In the genomic region with DNA sequence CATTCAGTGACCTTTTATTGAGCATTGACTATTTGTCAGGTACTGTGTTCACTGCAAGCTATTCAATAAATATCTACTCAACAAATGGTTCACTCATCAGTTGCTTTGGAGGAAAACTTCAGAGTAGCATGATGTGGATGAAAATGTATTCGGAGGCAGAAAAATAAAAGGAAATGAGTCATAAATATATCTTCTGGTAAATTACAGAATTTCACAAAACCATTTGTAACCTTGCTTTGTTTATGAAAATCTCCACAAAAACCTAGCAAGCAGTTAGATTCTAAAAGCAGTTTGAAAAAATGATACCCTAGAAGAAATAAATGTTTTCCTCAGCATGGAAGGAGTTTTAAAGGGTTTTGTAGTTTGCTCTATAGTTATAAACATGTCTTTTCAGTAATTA, we compare ENCODE assay signal across 18 cellular contexts.
DNase-seq lines count a peak whose midpoint lies in the region; ATAC-seq, FAIRE-seq and TF ChIP-seq lines count a peak whose summit lies in the region.
"Had no signal": no experiment of that assay in that cellular context is flagged by ENCODE, and none has a peak within 500 bp of the region (broad histone marks: within the 10 kb centered on the region; RNA-seq: fewer than 3 reads in every experiment).

No MANE protein-coding gene starts in this region.

- no peaks in the 10 kb centered on the region for H3K4me1 Mint-ChIP-seq in Calu3 (ENCODE audit: low read depth, unreplicated experiment)
- H3K4me1 Mint-ChIP-seq: CD8-positive, alpha-beta memory T cell had no signal

- POLR2A ChIA-PET in endothelial cell of umbilical vein (lab: Charles Lee) = no interaction called here
- POLR2A ChIA-PET in A673 (lab: Charles Lee; ENCODE audit: low non-redundant PET) = no interaction called here

- no TSS peak for BruUV-seq in endothelial cell of umbilical vein (replicated peaks; lab: Mats Ljungman, UMichigan)
- no TSS peak for BruUV-seq in Calu3 (replicated peaks; lab: Mats Ljungman, UMichigan)
- no TSS peak for BruUV-seq in A673 (replicated peaks; lab: Mats Ljungman, UMichigan)

- FAIRE-seq in endothelial cell of umbilical vein (lab: Jason Lieb, UNC) = no peak
- FAIRE-seq: A204.1, D721Med had no signal

- TF ChIP-seq POLR2A in endothelial cell of umbilical vein (IDR thresholded peaks at IDR 0.05; ENCODE audit: low read depth, low read length) = no peak

- no peaks in the 10 kb centered on the region for H3K9me3 ChIP-seq in adipocyte (ENCODE audit: control insufficient read depth, low read length)
- H3K9me3 ChIP-seq in endothelial cell of umbilical vein (replicated peaks; ENCODE audit: control insufficient read depth, insufficient read depth, low read length) = no peaks in the 10 kb centered on the region
- no peaks in the 10 kb centered on the region for H3K9me3 ChIP-seq in A673 (ENCODE audit: low read depth, low read length, poor library complexity, severe bottlenecking)

- H3K27me3 ChIP-seq in adipocyte (replicated peaks; ENCODE audit: control insufficient read depth, insufficient read depth, low read length) = no peaks in the 10 kb centered on the region
- H3K27me3 ChIP-seq in endothelial cell of umbilical vein (ENCODE audit: control insufficient read depth in 2 of 2, insufficient read depth in 2 of 2, low read length in 2 of 2) = no peaks in the 10 kb centered on the region
- H3K27me3 ChIP-seq in A673 (replicated peaks; ENCODE audit: insufficient read depth, low read depth, low read length, poor library complexity) = peaks cover 19% of the 10 kb centered on the region

- no peaks in the 10 kb centered on the region for H3K9me1 ChIP-seq in endothelial cell of umbilical vein (replicated peaks; ENCODE audit: control insufficient read depth, extremely low read depth, insufficient read depth, low read length)

- H3K9me3 Mint-ChIP-seq in Calu3 (ENCODE audit: low read depth, unreplicated experiment) = no peaks in the 10 kb centered on the region

- no peak overlapping the region for H3K4me2 ChIP-seq in endothelial cell of umbilical vein (ENCODE audit: insufficient read depth, low read length)

- no peak overlapping the region for H3K27ac Mint-ChIP-seq in Calu3 (ENCODE audit: unreplicated experiment)
- H3K27ac Mint-ChIP-seq: CD8-positive, alpha-beta memory T cell had no signal

- no peak for ATAC-seq in HG03378 (IDR thresholded peaks at IDR 0.05; ENCODE audit: unreplicated experiment)
- no peak for ATAC-seq in GM19351 (IDR thresholded peaks at IDR 0.05; ENCODE audit: unreplicated experiment)

- CTCF ChIA-PET in endothelial cell of umbilical vein (lab: Charles Lee) = interaction anchor here (1.3 kb wide), 1 partner anchor 436 kb away, joined by 3 read pairs; no protein-coding TSS in a partner anchor
- CTCF ChIA-PET in Calu3 (lab: Charles Lee) = no interaction called here
- CTCF ChIA-PET in A673 (lab: Charles Lee) = no interaction called here

- dilution Hi-C loops in endothelial cell of umbilical vein (cut with MboI; ENCODE audit: extremely low pct_ligation_motif_present, low sequenced_read_pairs) = no loop called here

- H3K4me1 ChIP-seq in adipocyte (ENCODE audit: control insufficient read depth, insufficient read depth, low read length) (peaks cover 4% of the 10 kb centered on the region), endothelial cell of umbilical vein (ENCODE audit: control insufficient read depth, extremely low read depth, insufficient read depth, low read length) (no peaks in the 10 kb centered on the region), A673 (ENCODE audit: insufficient read depth, low read length, poor library complexity, severe bottlenecking) (no peaks in the 10 kb centered on the region)

- DNase-seq in EL = peak; percentile 8
- peak; percentile 27 for DNase-seq in adipocyte (ENCODE audit: low read depth)
- DNase-seq in endothelial cell of umbilical vein (ENCODE audit: low read depth, low spot score) = peak; percentile 4
- peak; percentile 3 for DNase-seq in fibroblast of villous mesenchyme (ENCODE audit: low read depth)
- no peak for DNase-seq in Calu3
- no peak for DNase-seq in A673 (ENCODE audit: low spot score)
- DNase-seq: C1 segment of cervical spinal cord; CD8-positive, alpha-beta memory T cell; NCI-H1105; NCI-H1694; NCI-H2081 treated with DMSO at 0.1 percent for 48 hours; NCI-H510A treated with DMSO at 0.1 percent for 48 hours; NCI-H774; Right ventricle myocardium superior had no signal

- H3K4me3 ChIP-seq in adipocyte (ENCODE audit: low read length) (no peak overlapping the region), endothelial cell of umbilical vein (replicated peaks in 1 of 3; ENCODE audit: insufficient read depth in 1 of 3, low read depth in 1 of 3, low read length in 3 of 3) (no peak overlapping the region), fibroblast of villous mesenchyme (ENCODE audit: low read depth, low read length) (no peak overlapping the region), A673 (ENCODE audit: low read depth, low read length, poor library complexity, severe bottlenecking) (no peak overlapping the region)

- H2AFZ ChIP-seq in endothelial cell of umbilical vein (ENCODE audit: low read depth, low read length) = no peak overlapping the region

- H3K9ac ChIP-seq in adipocyte (ENCODE audit: low read length) (no peak overlapping the region), endothelial cell of umbilical vein (replicated peaks; ENCODE audit: extremely low read depth, insufficient read depth, low read length) (no peak overlapping the region)

- TF ChIP-seq CTCF in endothelial cell of umbilical vein (IDR thresholded peaks at IDR 0.05; ENCODE audit: extremely low read depth in 1 of 2, insufficient read depth in 1 of 2, low read depth in 1 of 2, low read length in 2 of 2) = no peak
- no peak for TF ChIP-seq CTCF in fibroblast of villous mesenchyme (IDR thresholded peaks at IDR 0.05; ENCODE audit: insufficient read depth, low read depth, low read length)
- TF ChIP-seq CTCF in Calu3 (IDR thresholded peaks at IDR 0.05; ENCODE audit: unreplicated experiment) = no peak
- no peak for TF ChIP-seq CTCF in A673 (conservative IDR thresholded peaks at IDR 0.05; ENCODE audit: low read depth, low read length)

- H3K36me3 Mint-ChIP-seq in Calu3 (ENCODE audit: insufficient read depth, unreplicated experiment) = no peaks in the 10 kb centered on the region
- H3K36me3 Mint-ChIP-seq: CD8-positive, alpha-beta memory T cell had no signal

- H3K27me3 Mint-ChIP-seq in Calu3 (ENCODE audit: unreplicated experiment) = no peaks in the 10 kb centered on the region

- H4K20me1 ChIP-seq in endothelial cell of umbilical vein (replicated peaks; ENCODE audit: control insufficient read depth, extremely low read depth, insufficient read depth, low read length) = no peaks in the 10 kb centered on the region

- no peaks in the 10 kb centered on the region for H3K79me2 ChIP-seq in endothelial cell of umbilical vein (ENCODE audit: control insufficient read depth, insufficient read depth, low read length)

- no peak overlapping the region for H3K4me3 Mint-ChIP-seq in Calu3 (ENCODE audit: low read depth, unreplicated experiment)
- H3K4me3 Mint-ChIP-seq: CD8-positive, alpha-beta memory T cell had no signal

- intact Hi-C loops in endothelial cell of umbilical vein (cut with micrococcal nuclease) = no loop called here
- intact Hi-C loops in Calu3 (cut with micrococcal nuclease; ENCODE audit: unreplicated experiment) = loop anchor here (5.0 kb wide), 1 partner anchor 437 kb away; no protein-coding TSS in a partner anchor
- intact Hi-C loops in A673 (cut with micrococcal nuclease; ENCODE audit: unreplicated experiment) = no loop called here

- H3K36me3 ChIP-seq in adipocyte (ENCODE audit: control insufficient read depth, insufficient read depth, low read length, severe bottlenecking) = no peaks in the 10 kb centered on the region
- H3K36me3 ChIP-seq in endothelial cell of umbilical vein (ENCODE audit: control insufficient read depth in 2 of 2, extremely low read depth in 1 of 2, insufficient read depth in 2 of 2, low read length in 2 of 2) = no peaks in the 10 kb centered on the region
- no peaks in the 10 kb centered on the region for H3K36me3 ChIP-seq in A673 (ENCODE audit: insufficient read depth, low read length, poor library complexity, severe bottlenecking)

- no peak overlapping the region for H3K27ac ChIP-seq in endothelial cell of umbilical vein (ENCODE audit: insufficient read depth, low read depth, low read length)
- no peak overlapping the region for H3K27ac ChIP-seq in A673 (ENCODE audit: low read depth, low read length, poor library complexity, severe bottlenecking)

TF ChIP-seq in endothelial cell of umbilical vein, 7 proteins besides CTCF, POLR2A, EP300 and RAD21:
- TF ChIP-seq MYC (IDR thresholded peaks at IDR 0.05; ENCODE audit: low read depth, low read length) (no peak), FOS (IDR thresholded peaks at IDR 0.05; ENCODE audit: borderline replicate concordance, insufficient read depth, low read length) (peak; percentile 4)

Comparison
In these comparisons a context has a peak if more than half of its experiments do, and no peak if none do; other contexts are left out.
1. DNase-seq: peak in EL (single experiment), adipocyte (single experiment), endothelial cell of umbilical vein (single experiment) and fibroblast of villous mesenchyme (single experiment); none in Calu3 (single experiment) and A673 (single experiment).